ENCODE assay signal across 17 cellular contexts in the genomic region with DNA sequence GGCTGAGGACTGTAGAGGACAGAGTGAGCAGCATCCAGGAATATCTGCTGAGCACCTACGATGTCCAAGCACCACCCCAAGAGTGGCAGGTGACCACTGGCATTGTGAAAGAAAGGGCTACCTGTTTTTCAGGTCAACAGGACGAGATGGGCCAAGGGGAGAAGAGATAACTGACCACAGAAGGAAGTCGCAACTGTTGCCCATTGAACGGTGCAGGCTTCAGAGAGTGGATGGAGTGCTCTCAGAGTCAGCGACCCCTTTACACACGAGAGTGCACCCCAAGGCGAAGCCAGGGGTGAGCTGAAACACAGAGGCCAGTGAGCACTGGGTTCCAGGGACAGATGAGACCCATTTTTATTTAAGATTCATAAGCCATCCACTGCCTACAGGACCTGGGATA. TPM values are rescaled to one million over a fixed set of nuclear protein-coding genes. Genes with fewer than 3 reads are reported as not detected.
A peak's percentile ranks its signal among the peaks of the same experiment; 100 is the strongest.
DNase-seq lines count a peak whose midpoint lies in the region; ATAC-seq and TF ChIP-seq lines count a peak whose summit lies in the region.
"Had no signal": no experiment of that assay in that cellular context is flagged by ENCODE, and none has a peak within 500 bp of the region (broad histone marks: within the 10 kb centered on the region; RNA-seq: fewer than 3 reads in every experiment).

No MANE protein-coding gene starts in this region.

- CTCF ChIA-PET in activated CD4-positive, alpha-beta memory T cell treated with anti-CD3 and anti-CD28 coated beads for 36 hours (lab: Charles Lee): no interaction called here

- 88 to 91% methylated on average over 7 of the region's 7 CpGs for WGBS in heart right ventricle, 2 donors
- 84% methylated on average over 7 of the region's 7 CpGs for WGBS in esophagus muscularis mucosa
- WGBS in psoas muscle, 3 donors: 82 to 94% (median 90%) methylated on average over 7 of the region's 7 CpGs

- DNase-seq in heart right ventricle (no peak), left cardiac atrium (no peak), esophagus muscularis mucosa (ENCODE audit: extremely low spot score) (no peak), psoas muscle (no peak), vagina (ENCODE audit: extremely low spot score in 2 of 2) (peak in 1 of 2 donors; percentile 56), NCI-H2227 (lab: John Stamatoyannopoulos, UW; ENCODE audit: unreplicated experiment) (no peak)
- no peak for DNase-seq in activated CD4-positive, alpha-beta memory T cell treated with anti-CD3 and anti-CD28 coated beads for 36 hours
- DNase-seq: activated CD4-positive, alpha-beta T cell treated with anti-CD3 and anti-CD28 coated beads for 48 hours; activated T-cell treated with anti-CD3 and anti-CD28 coated beads, Interleukin-2, amount 50 U/mL, for 72 hours; anterior cingulate cortex; Caco-2; NCI-H1930; NCI-H82; pancreas; SHP77 treated with DMSO at 0.1 percent for 48 hours; T-helper 9 cell had no signal

- no peak for ATAC-seq in heart right ventricle
- ATAC-seq in left cardiac atrium: no peak
- no peak for ATAC-seq in psoas muscle
- no peak for ATAC-seq in HG02759 (IDR thresholded peaks at IDR 0.05; ENCODE audit: unreplicated experiment)
- ATAC-seq: activated T-cell treated with anti-CD3 and anti-CD28 coated beads, Interleukin-2, amount 50 U/mL, for 72 hours; pancreas had no signal

- peak overlapping the region; percentile 74 to 92 (median 90) for H3K27ac ChIP-seq in heart right ventricle
- peak overlapping the region; percentile 14 to 74 (median 63) for H3K27ac ChIP-seq in esophagus muscularis mucosa (replicated peaks in 1 of 4)
- peak overlapping the region; percentile 89 for H3K27ac ChIP-seq in psoas muscle
- H3K27ac ChIP-seq in vagina: peak overlapping the region; percentile 51
- H3K27ac ChIP-seq: pancreas had no signal

- TF ChIP-seq CTCF in heart right ventricle (IDR thresholded peaks at IDR 0.05) (no peak), esophagus muscularis mucosa (IDR thresholded peaks at IDR 0.05) (no peak), psoas muscle (IDR thresholded peaks at IDR 0.05) (no peak), vagina (IDR thresholded peaks at IDR 0.05) (no peak)

- H3K4me3 Mint-ChIP-seq in activated CD4-positive, alpha-beta memory T cell treated with anti-CD3 and anti-CD28 coated beads for 36 hours: no peak overlapping the region
- H3K4me3 Mint-ChIP-seq: activated T-cell treated with anti-CD3 and anti-CD28 coated beads, Interleukin-2, amount 50 U/mL, for 72 hours had no signal

- H3K27me3 Mint-ChIP-seq in activated CD4-positive, alpha-beta memory T cell treated with anti-CD3 and anti-CD28 coated beads for 36 hours: no peaks in the 10 kb centered on the region

- H3K4me1 Mint-ChIP-seq in activated CD4-positive, alpha-beta memory T cell treated with anti-CD3 and anti-CD28 coated beads for 36 hours (ENCODE audit: low read depth): peaks cover 56% of the 10 kb centered on the region

- intact Hi-C loops in heart right ventricle (cut with DNase I): loop anchor here in 4 of 10 donors (2.0 to 5.0 kb wide), 3 partner anchors 42 to 88 kb away; a partner anchor contains a TSS
- intact Hi-C loops in left cardiac atrium (cut with DNase I): loop anchor here in 1 of 2 donors (5.0 kb wide), 1 partner anchor 37 kb away; no protein-coding TSS in a partner anchor
- intact Hi-C loops in esophagus muscularis mucosa (cut with DNase I): loop anchor here (5.0 kb wide), 1 partner anchor 42 kb away; a partner anchor contains a TSS
- intact Hi-C loops in psoas muscle (cut with DNase I): no loop called here
- intact Hi-C loops in vagina (cut with DNase I): loop anchor here (5.0 kb wide), 1 partner anchor 42 kb away; a partner anchor contains a TSS
- intact Hi-C loops in activated CD4-positive, alpha-beta memory T cell treated with anti-CD3 and anti-CD28 coated beads for 36 hours (cut with micrococcal nuclease): loop anchor here (5.0 kb wide), 1 partner anchor 37 kb away; no protein-coding TSS in a partner anchor

- POLR2A ChIA-PET in activated CD4-positive, alpha-beta memory T cell treated with anti-CD3 and anti-CD28 coated beads for 36 hours (lab: Charles Lee): no interaction called here

- H3K9me3 Mint-ChIP-seq in activated CD4-positive, alpha-beta memory T cell treated with anti-CD3 and anti-CD28 coated beads for 36 hours: peaks cover 3% of the 10 kb centered on the region
- H3K9me3 Mint-ChIP-seq: activated T-cell treated with anti-CD3 and anti-CD28 coated beads, Interleukin-2, amount 50 U/mL, for 72 hours had no signal

- no peak for TF ChIP-seq EP300 in esophagus muscularis mucosa (IDR thresholded peaks at IDR 0.05)

- H3K36me3 Mint-ChIP-seq in activated CD4-positive, alpha-beta memory T cell treated with anti-CD3 and anti-CD28 coated beads for 36 hours: peaks cover 4% of the 10 kb centered on the region

- H3K4me1 ChIP-seq in heart right ventricle (peaks cover 46 to 100% (median 99%) of the 10 kb centered on the region in 9 donors), esophagus muscularis mucosa (peaks cover 81 to 99% (median 88%) of the 10 kb centered on the region in 4 donors), psoas muscle (peaks cover 99% of the 10 kb centered on the region), vagina (peaks cover 91% of the 10 kb centered on the region)

- H3K36me3 ChIP-seq in heart right ventricle (peaks cover 0 to 8% (median 0%) of the 10 kb centered on the region in 9 donors), esophagus muscularis mucosa (peaks cover 0 to 11% (median 0%) of the 10 kb centered on the region in 4 donors), psoas muscle (ENCODE audit: insufficient read depth in 1 of 2, low read depth in 1 of 2) (no peaks in the 10 kb centered on the region), vagina (no peaks in the 10 kb centered on the region)
- H3K36me3 ChIP-seq: pancreas had no signal

- H3K4me3 ChIP-seq in heart right ventricle: no peak overlapping the region
- H3K4me3 ChIP-seq in esophagus muscularis mucosa: no peak overlapping the region
- H3K4me3 ChIP-seq in psoas muscle: peak overlapping the region; percentile 5
- H3K4me3 ChIP-seq in vagina: no peak overlapping the region
- H3K4me3 ChIP-seq: pancreas had no signal

- TF ChIP-seq POLR2A in esophagus muscularis mucosa (IDR thresholded peaks at IDR 0.05; ENCODE audit: low read depth) (no peak), vagina (IDR thresholded peaks at IDR 0.05) (no peak)

- no peaks in the 10 kb centered on the region for H3K27me3 ChIP-seq in heart right ventricle
- H3K27me3 ChIP-seq in esophagus muscularis mucosa: no peaks in the 10 kb centered on the region
- no peaks in the 10 kb centered on the region for H3K27me3 ChIP-seq in psoas muscle (ENCODE audit: insufficient read depth in 3 of 3, low read length in 2 of 3)
- H3K27me3 ChIP-seq in vagina: no peaks in the 10 kb centered on the region
- H3K27me3 ChIP-seq: pancreas had no signal

- H3K9me3 ChIP-seq in heart right ventricle (no peaks in the 10 kb centered on the region), esophagus muscularis mucosa (no peaks in the 10 kb centered on the region), psoas muscle (no peaks in the 10 kb centered on the region), vagina (no peaks in the 10 kb centered on the region)
- H3K9me3 ChIP-seq: Caco-2, pancreas had no signal

- no peak overlapping the region for H3K27ac Mint-ChIP-seq in activated CD4-positive, alpha-beta memory T cell treated with anti-CD3 and anti-CD28 coated beads for 36 hours
- H3K27ac Mint-ChIP-seq: activated T-cell treated with anti-CD3 and anti-CD28 coated beads, Interleukin-2, amount 50 U/mL, for 72 hours had no signal

RNA-seq across cellular contexts. Expression of a gene that starts 42.3 kb away (rescaled TPM):
- total RNA-seq in heart right ventricle (100 to 1,000 TPM in 9 of 10 donors, 10 to 100 TPM in 1; 99.4 to 203 (median 136) TPM), left cardiac atrium (100 to 1,000 TPM; 123 to 139 TPM), esophagus muscularis mucosa (10 to 100 TPM; 20.9 to 40.9 (median 26.7) TPM), psoas muscle (100 to 1,000 TPM in 2 of 4 donors, 10 to 100 TPM in 2; 74.7 to 166 (median 99.6) TPM), vagina (21.9 TPM)
- polyA plus RNA-seq in heart right ventricle (10 to 100 TPM; 19.7 to 29.3 TPM), psoas muscle (10 to 100 TPM; 18.1 to 78.5 (median 26.0) TPM)
- 10 to 100 TPM; 18.9 to 19.1 TPM for total RNA-seq in activated CD4-positive, alpha-beta memory T cell treated with anti-CD3 and anti-CD28 coated beads for 36 hours

Comparison
In these comparisons a context has a peak if more than half of its experiments do, and no peak if none do; other contexts are left out.
1. intact Hi-C loops: an anchor here in esophagus muscularis mucosa (5.0 kb wide), vagina (5.0 kb wide) and activated CD4-positive, alpha-beta memory T cell treated with anti-CD3 and anti-CD28 coated beads for 36 hours (5.0 kb wide); none called in psoas muscle.